9 cellular contexts compared by ENCODE assay signal in the genomic region with DNA sequence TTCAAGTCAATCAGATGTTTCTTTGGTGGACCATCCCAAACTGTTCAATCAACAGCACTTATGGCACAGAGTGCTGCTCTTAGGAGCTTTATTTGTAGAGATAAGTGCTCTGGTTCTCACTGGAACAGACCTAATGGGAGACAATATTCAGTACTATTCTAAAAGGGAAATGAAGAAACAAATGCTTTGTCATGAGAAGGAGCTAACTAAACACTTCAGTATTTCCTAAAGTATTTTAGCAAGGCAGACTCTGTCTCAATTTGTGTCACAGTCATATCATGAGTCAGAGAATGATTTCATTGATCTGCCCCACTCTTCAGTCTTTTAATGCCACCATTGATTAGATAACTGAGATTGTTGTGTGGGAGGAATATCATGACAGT.
DNase-seq lines count a peak whose midpoint lies in the region; ATAC-seq and TF ChIP-seq lines count a peak whose summit lies in the region.
"Had no signal": no experiment of that assay in that cellular context is flagged by ENCODE, and none has a peak within 500 bp of the region (broad histone marks: within the 10 kb centered on the region; RNA-seq: fewer than 3 reads in every experiment).

No MANE protein-coding gene starts in this region.

- BruUV-seq in Caco-2 (replicated peaks; lab: Mats Ljungman, UMichigan): no TSS peak

- peak overlapping the region; percentile 93 for H3K27ac Mint-ChIP-seq in activated CD4-positive, alpha-beta T cell treated with anti-CD3 and anti-CD28 coated beads for 36 hours
- peak overlapping the region; percentile 100 for H3K27ac Mint-ChIP-seq in natural killer cell treated with Interleukin-12 subunit alpha and Interleukin-12 subunit beta and Interleukin-15 and Interleukin-18, amount 100 ng/mL, for 72 hours
- H3K27ac Mint-ChIP-seq in Caco-2 (ENCODE audit: unreplicated experiment): no peak overlapping the region

- H3K27me3 ChIP-seq in SJSA1 (replicated peaks) (no peaks in the 10 kb centered on the region), Caco-2 (replicated peaks; ENCODE audit: control insufficient read depth, insufficient read depth, low read length) (no peaks in the 10 kb centered on the region)
- H3K27me3 ChIP-seq: neutrophil had no signal

- H3K9me3 ChIP-seq in SJSA1 (replicated peaks) (no peaks in the 10 kb centered on the region), Caco-2 (no peaks in the 10 kb centered on the region)
- H3K9me3 ChIP-seq: neutrophil had no signal

- POLR2A ChIA-PET in activated CD4-positive, alpha-beta T cell treated with anti-CD3 and anti-CD28 coated beads for 36 hours (lab: Charles Lee): interaction anchor here (0.9 kb wide), 1 partner anchor 182 kb away, joined by 3 read pairs; no protein-coding TSS in a partner anchor
- POLR2A ChIA-PET in Caco-2 (lab: Charles Lee): no interaction called here

- no peak for DNase-seq in activated CD4-positive, alpha-beta T cell treated with anti-CD3 and anti-CD28 coated beads for 36 hours
- DNase-seq in activated CD4-positive, alpha-beta T cell treated with anti-CD3 and anti-CD28 coated beads, Interleukin-2, amount 50 U/mL, for 1 hour: no peak
- DNase-seq in SJSA1 (ENCODE audit: low read depth in 1 of 2, low spot score in 2 of 2) (no peak), Caco-2 (no peak), posterior cingulate gyrus (no peak)
- no peak for DNase-seq in natural killer cell treated with Interleukin-12 subunit alpha and Interleukin-12 subunit beta and Interleukin-15 and Interleukin-18, amount 100 ng/mL, for 72 hours (ENCODE audit: low spot score)
- DNase-seq in stimulated activated naive CD4-positive, alpha-beta T cell (lab: John Stamatoyannopoulos, UW): no peak

- H3K9me3 Mint-ChIP-seq in activated CD4-positive, alpha-beta T cell treated with anti-CD3 and anti-CD28 coated beads for 36 hours (ENCODE audit: low read depth): no peaks in the 10 kb centered on the region
- H3K9me3 Mint-ChIP-seq in natural killer cell treated with Interleukin-12 subunit alpha and Interleukin-12 subunit beta and Interleukin-15 and Interleukin-18, amount 100 ng/mL, for 72 hours: peaks cover 3% of the 10 kb centered on the region
- no peaks in the 10 kb centered on the region for H3K9me3 Mint-ChIP-seq in Caco-2 (ENCODE audit: unreplicated experiment)

- CTCF ChIA-PET in activated CD4-positive, alpha-beta T cell treated with anti-CD3 and anti-CD28 coated beads for 36 hours (lab: Charles Lee): interaction anchor here (0.7 to 1.4 kb wide), 4 partner anchors 12 to 56 kb away, joined by 3 to 5 read pairs (median 4); no protein-coding TSS in a partner anchor
- CTCF ChIA-PET in Caco-2 (lab: Charles Lee): no interaction called here

- peak; percentile 81 for ATAC-seq in activated CD4-positive, alpha-beta T cell treated with anti-CD3 and anti-CD28 coated beads for 36 hours
- peak; percentile 61 for ATAC-seq in HG02885 (IDR thresholded peaks at IDR 0.05; ENCODE audit: poor library complexity, unreplicated experiment)
- ATAC-seq in natural killer cell treated with Interleukin-12 subunit alpha and Interleukin-12 subunit beta and Interleukin-15 and Interleukin-18, amount 100 ng/mL, for 72 hours: peak; percentile 79 to 86

- H3K36me3 ChIP-seq in SJSA1: no peaks in the 10 kb centered on the region
- no peaks in the 10 kb centered on the region for H3K36me3 ChIP-seq in Caco-2 (ENCODE audit: control insufficient read depth, insufficient read depth, low read length)

- peak overlapping the region; percentile 64 for H3K27ac ChIP-seq in SJSA1
- H3K27ac ChIP-seq: neutrophil had no signal

- H3K4me1 ChIP-seq in SJSA1 (replicated peaks) (peaks cover 16% of the 10 kb centered on the region), Caco-2 (no peaks in the 10 kb centered on the region)

- H3K36me3 Mint-ChIP-seq in activated CD4-positive, alpha-beta T cell treated with anti-CD3 and anti-CD28 coated beads for 36 hours (ENCODE audit: low read depth): peaks cover 1% of the 10 kb centered on the region
- peaks cover 8% of the 10 kb centered on the region for H3K36me3 Mint-ChIP-seq in natural killer cell treated with Interleukin-12 subunit alpha and Interleukin-12 subunit beta and Interleukin-15 and Interleukin-18, amount 100 ng/mL, for 72 hours
- no peaks in the 10 kb centered on the region for H3K36me3 Mint-ChIP-seq in Caco-2 (ENCODE audit: insufficient read depth, unreplicated experiment)

- H3K4me1 Mint-ChIP-seq in activated CD4-positive, alpha-beta T cell treated with anti-CD3 and anti-CD28 coated beads for 36 hours: peaks cover 40% of the 10 kb centered on the region
- peaks cover 56 to 72% of the 10 kb centered on the region in 2 donors for H3K4me1 Mint-ChIP-seq in natural killer cell treated with Interleukin-12 subunit alpha and Interleukin-12 subunit beta and Interleukin-15 and Interleukin-18, amount 100 ng/mL, for 72 hours (ENCODE audit: low read depth in 2 of 2)
- no peaks in the 10 kb centered on the region for H3K4me1 Mint-ChIP-seq in Caco-2 (ENCODE audit: low read depth, unreplicated experiment)

- intact Hi-C loops in activated CD4-positive, alpha-beta T cell treated with anti-CD3 and anti-CD28 coated beads for 36 hours (cut with DNase I, micrococcal nuclease): loop anchor here (1.0 to 10.0 kb wide), 10 partner anchors 43 to 919 kb away; a partner anchor contains a TSS
- intact Hi-C loops in Caco-2 (cut with micrococcal nuclease; ENCODE audit: unreplicated experiment) (no loop called here), posterior cingulate gyrus (cut with DNase I) (no loop called here)

- peak overlapping the region; percentile 58 for H3K4me3 Mint-ChIP-seq in activated CD4-positive, alpha-beta T cell treated with anti-CD3 and anti-CD28 coated beads for 36 hours
- H3K4me3 Mint-ChIP-seq in natural killer cell treated with Interleukin-12 subunit alpha and Interleukin-12 subunit beta and Interleukin-15 and Interleukin-18, amount 100 ng/mL, for 72 hours: peak overlapping the region; percentile 93
- no peak overlapping the region for H3K4me3 Mint-ChIP-seq in Caco-2 (ENCODE audit: unreplicated experiment)

- H3K4me3 ChIP-seq in SJSA1 (no peak overlapping the region), Caco-2 (ENCODE audit: low read depth, low read length) (no peak overlapping the region)

- H3K27me3 Mint-ChIP-seq in activated CD4-positive, alpha-beta T cell treated with anti-CD3 and anti-CD28 coated beads for 36 hours: no peaks in the 10 kb centered on the region
- H3K27me3 Mint-ChIP-seq in natural killer cell treated with Interleukin-12 subunit alpha and Interleukin-12 subunit beta and Interleukin-15 and Interleukin-18, amount 100 ng/mL, for 72 hours: peaks cover 0 to under 1% of the 10 kb centered on the region in 2 donors
- peaks cover 4% of the 10 kb centered on the region for H3K27me3 Mint-ChIP-seq in Caco-2 (ENCODE audit: insufficient read depth, unreplicated experiment)

- no peak for TF ChIP-seq CTCF in Caco-2 (IDR thresholded peaks at IDR 0.05; ENCODE audit: insufficient read depth in 1 of 2, low read depth in 1 of 2, low read length in 1 of 2, severe bottlenecking in 1 of 2, unreplicated experiment in 1 of 2)

Comparison
In these comparisons a context has a peak if more than half of its experiments do, and no peak if none do; other contexts are left out.
1. intact Hi-C loops: an anchor here in activated CD4-positive, alpha-beta T cell treated with anti-CD3 and anti-CD28 coated beads for 36 hours (1.0 to 10.0 kb wide); none called in Caco-2 and posterior cingulate gyrus.